Comparison of ENCODE assay signal across 1 cellular context in genomic region chr19:1424182-1424955, GRCh38.
TF ChIP-seq lines count a peak whose summit lies in the region.

No MANE protein-coding gene starts in this region.

TF ChIP-seq in HepG2, 621 proteins besides CTCF, POLR2A, EP300 and RAD21 (continued from another document and continues in another):
- TF ChIP-seq KIAA2018 (CRISPR knock-in tag; IDR thresholded peaks at IDR 0.05; ENCODE audit: borderline replicate concordance) (no peak), CAMTA2 (CRISPR knock-in tag; IDR thresholded peaks at IDR 0.05; ENCODE audit: borderline replicate concordance) (no peak), NFAT5 (CRISPR knock-in tag; IDR thresholded peaks at IDR 0.05) (no peak), SP1 (IDR thresholded peaks at IDR 0.05) (no peak), SP1 (CRISPR knock-in tag; IDR thresholded peaks at IDR 0.05) (no peak; the same call in 1 of the 2 replicates), GTF3A (CRISPR knock-in tag; conservative IDR thresholded peaks at IDR 0.05) (0 out of 2 replicates have a peak, but pooled peaks have one; percentile 44), RNF219 (CRISPR knock-in tag; IDR thresholded peaks at IDR 0.05) (no peak), POLR2AphosphoS5 (IDR thresholded peaks at IDR 0.05; ENCODE audit: low read depth, low read length) (peak; percentile 39; the same call in 1 of the 2 replicates), THAP11 (CRISPR knock-in tag; IDR thresholded peaks at IDR 0.05) (peak; percentile 65; the same call in 1 of the 2 replicates), ZNF616 (CRISPR knock-in tag; IDR thresholded peaks at IDR 0.05; ENCODE audit: low read depth) (no peak), ZFP37 (CRISPR knock-in tag; IDR thresholded peaks at IDR 0.05; ENCODE audit: borderline replicate concordance) (no peak), ZNF274 (CRISPR knock-in tag; IDR thresholded peaks at IDR 0.05) (peak; percentile 83), POGZ (CRISPR knock-in tag; IDR thresholded peaks at IDR 0.05) (0 out of 2 replicates have a peak, but pooled peaks have one; percentile 37), GATAD1 (CRISPR knock-in tag; IDR thresholded peaks at IDR 0.05) (0 out of 2 replicates have a peak, but pooled peaks have one; percentile 39), RFXANK (CRISPR knock-in tag; IDR thresholded peaks at IDR 0.05) (no peak), MIER2 (CRISPR knock-in tag; IDR thresholded peaks at IDR 0.05) (no peak; the same call in 1 of the 2 replicates), CENPT (CRISPR knock-in tag; IDR thresholded peaks at IDR 0.05; ENCODE audit: low read depth) (no peak), NFKB2 (CRISPR knock-in tag; IDR thresholded peaks at IDR 0.05; ENCODE audit: borderline replicate concordance) (peak; percentile 32; the same call in 1 of the 2 replicates), TCF7L2 (IDR thresholded peaks at IDR 0.05; ENCODE audit: low read depth, low read length) (no peak), NRL (CRISPR knock-in tag; IDR thresholded peaks at IDR 0.05; ENCODE audit: borderline replicate concordance) (peak; percentile 82), SYNCRIP (IDR thresholded peaks at IDR 0.05; ENCODE audit: insufficient read depth, low read depth, low read length) (no peak), ZNF800 (CRISPR knock-in tag; IDR thresholded peaks at IDR 0.05) (no peak), ZNF143 (CRISPR knock-in tag; IDR thresholded peaks at IDR 0.05) (no peak), KDM6A (CRISPR knock-in tag; IDR thresholded peaks at IDR 0.05; ENCODE audit: low read depth) (peak; percentile 78), THAP7 (CRISPR knock-in tag; IDR thresholded peaks at IDR 0.05) (no peak), KLF6 (CRISPR knock-in tag; IDR thresholded peaks at IDR 0.05) (no peak), ZNF224 (CRISPR knock-in tag; IDR thresholded peaks at IDR 0.05) (0 out of 2 replicates have a peak, but pooled peaks have one; percentile 28), ZNF746 (CRISPR knock-in tag; IDR thresholded peaks at IDR 0.05) (peak; percentile 82), DMTF1 (CRISPR knock-in tag; IDR thresholded peaks at IDR 0.05) (no peak), PCBP1 (IDR thresholded peaks at IDR 0.05; ENCODE audit: borderline replicate concordance, low read depth, low read length) (peak; percentile 98; the same call in 1 of the 2 replicates), ZNF121 (CRISPR knock-in tag; IDR thresholded peaks at IDR 0.05) (peak; percentile 85), CEBPZ (IDR thresholded peaks at IDR 0.05; ENCODE audit: low read length) (no peak), CBX2 (IDR thresholded peaks at IDR 0.05; ENCODE audit: low read depth, low read length) (no peak), CBX2 (CRISPR knock-in tag; IDR thresholded peaks at IDR 0.05; ENCODE audit: low read depth) (no peak)
